8 cellular contexts compared by ENCODE assay signal in genomic region chr15:72375501-72375845, GRCh38. TPM values are rescaled to one million over a fixed set of nuclear protein-coding genes. Genes with fewer than 3 reads are reported as not detected.
DNase-seq lines count a peak whose midpoint lies in the region; ATAC-seq and TF ChIP-seq lines count a peak whose summit lies in the region.

No MANE protein-coding gene starts in this region.

- WGBS in SK-N-SH (ENCODE audit: low lambda C conversion rate) = under 1% methylated on average over 15 of the region's 17 CpGs

- no peak for TF ChIP-seq RAD21 in SK-N-SH (IDR thresholded peaks at IDR 0.05; ENCODE audit: low read length)

- peaks cover 11% of the 10 kb centered on the region for H3F3A ChIP-seq in SK-N-SH (replicated peaks; ENCODE audit: insufficient read depth)

- H3K36me3 Mint-ChIP-seq in activated naive CD4-positive, alpha-beta T cell treated with anti-CD3 and anti-CD28 coated beads for 36 hours (ENCODE audit: low read depth) = peaks cover 14% of the 10 kb centered on the region

- H3K36me3 ChIP-seq in SK-N-SH (replicated peaks in 1 of 2; ENCODE audit: control insufficient read depth in 1 of 2, insufficient read depth in 2 of 2, low read length in 1 of 2) (no peaks in the 10 kb centered on the region), neuron (ENCODE audit: insufficient read depth, low read length) (no peaks in the 10 kb centered on the region)

- no peak for DNase-seq in activated naive CD4-positive, alpha-beta T cell treated with anti-CD3 and anti-CD28 coated beads for 36 hours
- DNase-seq in activated naive CD4-positive, alpha-beta T cell (lab: John Stamatoyannopoulos, UW) = no peak
- DNase-seq in SK-N-SH (no peak), fibroblast of pulmonary artery (ENCODE audit: low read depth) (no peak), cortex of kidney (lab: John Stamatoyannopoulos, UW) (no peak), inferior parietal cortex (ENCODE audit: extremely low spot score) (no peak)

- no peaks in the 10 kb centered on the region for H3K9me3 Mint-ChIP-seq in activated naive CD4-positive, alpha-beta T cell treated with anti-CD3 and anti-CD28 coated beads for 36 hours

- H4K20me1 ChIP-seq in SK-N-SH (ENCODE audit: insufficient read depth) = no peaks in the 10 kb centered on the region

- CTCF ChIA-PET in activated naive CD4-positive, alpha-beta T cell treated with anti-CD3 and anti-CD28 coated beads for 36 hours (lab: Charles Lee) = interaction anchor here (0.6 to 1.6 kb wide), 4 partner anchors 10 to 149 kb away, joined by 3 to 7 read pairs (median 3); no protein-coding TSS in a partner anchor
- CTCF ChIA-PET in SK-N-SH (lab: Yijun Ruan, JAX) = interaction anchor here (0.7 to 1.3 kb wide), 3 partner anchors 14 to 63 kb away, joined by 3 to 4 read pairs (median 3); no protein-coding TSS in a partner anchor

- H3K9me3 ChIP-seq in SK-N-SH (no peaks in the 10 kb centered on the region), neuron (ENCODE audit: low read length) (no peaks in the 10 kb centered on the region)

- H3K27me3 ChIP-seq in SK-N-SH (ENCODE audit: insufficient read depth) = no peaks in the 10 kb centered on the region
- H3K27me3 ChIP-seq in neuron (ENCODE audit: insufficient read depth, low read length) = no peaks in the 10 kb centered on the region

- TF ChIP-seq EP300 in SK-N-SH (IDR thresholded peaks at IDR 0.05; ENCODE audit: borderline replicate concordance in 1 of 2, low read depth in 1 of 2, low read length in 1 of 2) = no peak

- peak overlapping the region; percentile 92 for H3K4me3 Mint-ChIP-seq in activated naive CD4-positive, alpha-beta T cell treated with anti-CD3 and anti-CD28 coated beads for 36 hours

- intact Hi-C loops in activated naive CD4-positive, alpha-beta T cell treated with anti-CD3 and anti-CD28 coated beads for 36 hours (cut with micrococcal nuclease) = loop anchor here (5.0 kb wide), 2 partner anchors 148 to 407 kb away; partner anchors contain the start of gene ADPGK

- H3K27ac Mint-ChIP-seq in activated naive CD4-positive, alpha-beta T cell treated with anti-CD3 and anti-CD28 coated beads for 36 hours = peak overlapping the region; percentile 94

- no peaks in the 10 kb centered on the region for H3K9me2 ChIP-seq in SK-N-SH

- peaks cover 7 to 11% of the 10 kb centered on the region in 2 experiments; a peak in 3 of 4 replicates for H3K4me1 ChIP-seq in SK-N-SH (ENCODE audit: control insufficient read depth in 1 of 2, insufficient read depth in 2 of 2, low read depth in 1 of 2, low read length in 1 of 2)
- peaks cover 17% of the 10 kb centered on the region for H3K4me1 ChIP-seq in neuron (ENCODE audit: insufficient read depth, low read length)

- POLR2A ChIA-PET in SK-N-SH (lab: Yijun Ruan, JAX) = interaction anchor here (0.6 to 1.4 kb wide), 7 partner anchors 8 to 98 kb away, joined by 3 to 6 read pairs (median 4); partner anchors contain the start of genes ARIH1 and CELF6

- H3K9ac ChIP-seq in SK-N-SH = peak overlapping the region; percentile 83

- H3K4me3 ChIP-seq in SK-N-SH (ENCODE audit: low read depth in 2 of 2, low read length in 1 of 2) = peak overlapping the region; percentile 81 to 95
- peak overlapping the region; percentile 95 for H3K4me3 ChIP-seq in fibroblast of pulmonary artery (replicated peaks; ENCODE audit: low read depth, low read length)
- peak overlapping the region; percentile 91 for H3K4me3 ChIP-seq in neuron (ENCODE audit: low read length)

- H3K4me1 Mint-ChIP-seq in activated naive CD4-positive, alpha-beta T cell treated with anti-CD3 and anti-CD28 coated beads for 36 hours (ENCODE audit: low read depth) = peaks cover 46% of the 10 kb centered on the region

- TF ChIP-seq CTCF in SK-N-SH (IDR thresholded peaks at IDR 0.05) (no peak), fibroblast of pulmonary artery (IDR thresholded peaks at IDR 0.05; ENCODE audit: low read length, missing control alignments) (no peak)

- H3K27me3 Mint-ChIP-seq in activated naive CD4-positive, alpha-beta T cell treated with anti-CD3 and anti-CD28 coated beads for 36 hours (ENCODE audit: low read depth) = no peaks in the 10 kb centered on the region

- peaks cover 41% of the 10 kb centered on the region for H3K79me2 ChIP-seq in SK-N-SH (ENCODE audit: insufficient read depth)

- peak overlapping the region; percentile 99 for H2AFZ ChIP-seq in SK-N-SH (ENCODE audit: low read depth)
- peak overlapping the region; percentile 97 for H2AFZ ChIP-seq in neuron (ENCODE audit: low read depth, low read length)

- ATAC-seq in HG02981 (IDR thresholded peaks at IDR 0.05; ENCODE audit: unreplicated experiment) = peak; percentile 35

- peak overlapping the region; percentile 90 for H3K4me2 ChIP-seq in SK-N-SH

- peak overlapping the region; percentile 49 to 88 for H3K27ac ChIP-seq in SK-N-SH (ENCODE audit: low read depth in 2 of 2, low read length in 1 of 2)

TF ChIP-seq in SK-N-SH, 30 proteins besides CTCF, POLR2A, EP300 and RAD21 (continues in another document):
- TF ChIP-seq IRF3 (IDR thresholded peaks at IDR 0.05; ENCODE audit: low read depth, low read length) (no peak), EZH2phosphoT487 (IDR thresholded peaks at IDR 0.05; ENCODE audit: borderline replicate concordance, low read depth) (no peak), USF1 (IDR thresholded peaks at IDR 0.05; ENCODE audit: borderline replicate concordance, low read depth) (no peak), TEAD4 (IDR thresholded peaks at IDR 0.05; ENCODE audit: borderline replicate concordance, insufficient read depth) (no peak), TCF12 (IDR thresholded peaks at IDR 0.05) (no peak), USF2 (IDR thresholded peaks at IDR 0.05; ENCODE audit: borderline replicate concordance, low read depth, low read length) (no peak), GABPA (IDR thresholded peaks at IDR 0.05; ENCODE audit: low read depth) (no peak), RCOR1 (IDR thresholded peaks at IDR 0.05; ENCODE audit: low read length) (no peak), SMC3 (IDR thresholded peaks at IDR 0.05; ENCODE audit: low read depth, low read length) (no peak)

RNA-seq across cellular contexts. Expression of gene HEXA, which starts 0.3 kb away (rescaled TPM):
- 10 to 100 TPM; 47.7 to 49.3 TPM for total RNA-seq in activated naive CD4-positive, alpha-beta T cell treated with anti-CD3 and anti-CD28 coated beads for 36 hours
- polyA plus RNA-seq in SK-N-SH (2012; rRNA removed) = 251 and 344 TPM in 2 replicates
- polyA plus RNA-seq in SK-N-SH (2012; cell fraction: cytosol; rRNA removed) = 185 and 211 TPM in 2 replicates
- polyA plus RNA-seq in SK-N-SH (2012; cell fraction: nucleus; rRNA removed) = 320 and 397 TPM in 2 replicates

RNA-seq across cellular contexts. Expression of gene TMEM202, which starts 22.6 kb away (rescaled TPM):
- not detected for total RNA-seq in activated naive CD4-positive, alpha-beta T cell treated with anti-CD3 and anti-CD28 coated beads for 36 hours
- polyA plus RNA-seq in SK-N-SH (2012; rRNA removed) = not detected in 2 replicates
- polyA plus RNA-seq in SK-N-SH (2012; cell fraction: cytosol; rRNA removed) = not detected in 2 replicates
- polyA plus RNA-seq in SK-N-SH (2012; cell fraction: nucleus; rRNA removed) = not detected in 2 replicates

RNA-seq across cellular contexts. Expression of gene CELF6, which starts 55.5 kb away (rescaled TPM):
- total RNA-seq in activated naive CD4-positive, alpha-beta T cell treated with anti-CD3 and anti-CD28 coated beads for 36 hours = under 1 TPM in 1 of 2 experiments, not detected in 1; 0.22 TPM
- 0.20 and 0.29 TPM in 2 replicates for polyA plus RNA-seq in SK-N-SH (2012; rRNA removed)
- 0.12 and 0.14 TPM in 2 replicates for polyA plus RNA-seq in SK-N-SH (2012; cell fraction: cytosol; rRNA removed)
- 2.3 and 3.0 TPM in 2 replicates for polyA plus RNA-seq in SK-N-SH (2012; cell fraction: nucleus; rRNA removed)
